Comparison of ENCODE assay signal across 9 cellular contexts in genomic region chr1:167661527-167662436, GRCh38. TPM values are rescaled to one million over a fixed set of nuclear protein-coding genes. Genes with fewer than 3 reads are reported as not detected.
DNase-seq lines count a peak whose midpoint lies in the region; ATAC-seq, FAIRE-seq and TF ChIP-seq lines count a peak whose summit lies in the region.
"Had no signal": no experiment of that assay in that cellular context is flagged by ENCODE, and none has a peak within 500 bp of the region (broad histone marks: within the 10 kb centered on the region; RNA-seq: fewer than 3 reads in every experiment).

No MANE protein-coding gene starts in this region.

- H3K36me3 Mint-ChIP-seq in T-helper 17 cell (ENCODE audit: low read depth), result peaks cover 14% of the 10 kb centered on the region

- FAIRE-seq in GM12892 (lab: Jason Lieb, UNC) (peak; percentile 46), D721Med (lab: Jason Lieb, UNC) (no peak)

- TF ChIP-seq POLR2A in GM12892 (IDR thresholded peaks at IDR 0.05; ENCODE audit: low read depth, low read length) (no peak), spleen (IDR thresholded peaks at IDR 0.05) (no peak)

- 63 to 87% (median 76%) methylated on average over 3 of the region's 3 CpGs for WGBS in spleen, 5 donors

- H3K27ac Mint-ChIP-seq in T-helper 17 cell, result peak overlapping the region; percentile 89

- TF ChIP-seq CTCF in fibroblast of pulmonary artery (IDR thresholded peaks at IDR 0.05; ENCODE audit: low read length, missing control alignments) (no peak), spleen (IDR thresholded peaks at IDR 0.05 in 8 of 11, conservative IDR thresholded peaks at IDR 0.05 in 3 of 11) (no peak), D721Med (IDR thresholded peaks at IDR 0.05; ENCODE audit: insufficient read depth, missing control alignments) (no peak)

- ATAC-seq in T-helper 17 cell (no peak), HG03457 (IDR thresholded peaks at IDR 0.05; ENCODE audit: unreplicated experiment) (no peak), GM18873 (IDR thresholded peaks at IDR 0.05; ENCODE audit: low FRiP score, unreplicated experiment) (no peak)

- H3K27ac ChIP-seq in spleen (peak overlapping the region in 6 of 8 donors; percentile 14 to 57 (median 46)), substantia nigra (ENCODE audit: low read depth, low read length, poor library complexity, severe bottlenecking) (no peak overlapping the region)

- no peak for DNase-seq in GM12892 (ENCODE audit: insufficient read length)
- no peak for DNase-seq in T-helper 17 cell
- peak; percentile 90 for DNase-seq in fibroblast of pulmonary artery (ENCODE audit: low read depth)
- no peak for DNase-seq in spleen
- no peak for DNase-seq in D721Med (ENCODE audit: insufficient read length, low spot score)
- DNase-seq in substantia nigra (lab: John Stamatoyannopoulos, UW), result no peak
- DNase-seq: NCI-H1694 had no signal

- H3K4me1 ChIP-seq in spleen, result peaks cover 36 to 100% (median 82%) of the 10 kb centered on the region in 6 donors

- H3K4me3 ChIP-seq in fibroblast of pulmonary artery (replicated peaks; ENCODE audit: low read depth, low read length), result no peak overlapping the region
- no peak overlapping the region for H3K4me3 ChIP-seq in spleen

- H3K9me3 ChIP-seq in T-helper 17 cell (ENCODE audit: control insufficient read depth, low read length, poor library complexity, severe bottlenecking) (no peaks in the 10 kb centered on the region), spleen (no peaks in the 10 kb centered on the region)

- H3K4me1 Mint-ChIP-seq in T-helper 17 cell, result peaks cover 80% of the 10 kb centered on the region

- H3K36me3 ChIP-seq in spleen, result peaks cover 0 to 98% (median 8%) of the 10 kb centered on the region in 6 donors

- intact Hi-C loops in spleen (cut with DNase I; ENCODE audit: low total_unique reads), result no loop called here

- H3K4me3 Mint-ChIP-seq in T-helper 17 cell, result no peak overlapping the region

- H3K27me3 Mint-ChIP-seq in T-helper 17 cell, result no peaks in the 10 kb centered on the region

- H3K27me3 ChIP-seq in spleen (replicated peaks in 1 of 7), result no peaks in the 10 kb centered on the region

RNA-seq across cellular contexts. Expression of gene RCSD1, which starts 31.8 kb away (rescaled TPM):
- polyA plus RNA-seq in GM12892 (2012; ENCODE audit: missing spikeins), result 68.5 TPM
- 100 to 1,000 TPM in 1 of 2 donors, 10 to 100 TPM in 1; 88.0 to 101 TPM for total RNA-seq in T-helper 17 cell
- 100 to 1,000 TPM in 5 of 7 donors, 10 to 100 TPM in 2; 91.9 to 144 (median 124) TPM for total RNA-seq in spleen
- polyA plus RNA-seq in spleen, result 100 to 1,000 TPM in 1 of 3 donors, 10 to 100 TPM in 2; 58.9 to 103 (median 87.2) TPM

RNA-seq across cellular contexts. Expression of gene MPZL1, which starts 60.0 kb away (rescaled TPM):
- 31.9 TPM for polyA plus RNA-seq in GM12892 (2012; ENCODE audit: missing spikeins)
- total RNA-seq in T-helper 17 cell, result 1 to 10 TPM; 3.0 to 4.2 TPM
- 10 to 100 TPM; 43.0 to 65.8 (median 59.8) TPM for total RNA-seq in spleen
- polyA plus RNA-seq in spleen, result 10 to 100 TPM; 12.0 to 20.4 (median 17.5) TPM

Comparison
In these comparisons a context has a peak if more than half of its experiments do, and no peak if none do; other contexts are left out.
1. RNA of gene MPZL1, which starts 60.0 kb away (total RNA-seq): 43.0 to 65.8 TPM in spleen; 3.0 to 4.2 TPM in T-helper 17 cell; every median in the first group is over 4 times any median in the second.